ENCODE assay signal across 13 cellular contexts in the genomic region with DNA sequence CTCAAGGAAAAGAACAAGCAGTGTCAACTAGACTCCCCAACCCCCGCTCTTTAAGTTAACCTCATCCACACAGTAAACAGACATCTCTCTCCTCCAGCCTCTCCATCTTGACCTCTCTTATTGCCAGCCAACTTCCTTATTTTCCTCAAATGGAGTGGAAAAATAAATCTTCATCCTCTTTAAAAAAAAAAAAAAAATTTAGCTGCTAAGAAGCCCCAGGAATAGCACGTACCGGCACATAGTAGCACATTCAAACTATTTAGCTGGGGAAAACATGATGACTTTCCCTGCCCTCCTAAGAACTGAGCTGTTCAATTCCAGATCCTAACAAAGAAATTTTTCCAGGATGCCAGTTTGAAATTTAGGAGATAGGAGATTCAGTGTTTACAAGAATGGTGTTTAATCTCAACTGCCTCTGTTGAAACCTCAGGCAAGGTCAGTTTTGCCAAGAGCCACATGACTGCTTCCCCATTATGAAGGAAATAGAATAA.
DNase-seq lines count a peak whose midpoint lies in the region; ATAC-seq and TF ChIP-seq lines count a peak whose summit lies in the region.
"Had no signal": no experiment of that assay in that cellular context is flagged by ENCODE, and none has a peak within 500 bp of the region (broad histone marks: within the 10 kb centered on the region; RNA-seq: fewer than 3 reads in every experiment).

No MANE protein-coding gene starts in this region.

- H3K4me3 ChIP-seq in HCT116 (replicated peaks in 1 of 2; ENCODE audit: low read depth in 1 of 2, low read length in 2 of 2) = no peak overlapping the region
- H3K4me3 ChIP-seq in spleen = no peak overlapping the region
- H3K4me3 ChIP-seq: GM12878 had no signal

- H3K9me3 ChIP-seq in HCT116 (ENCODE audit: control insufficient read depth in 1 of 2, insufficient read depth in 1 of 2, low read depth in 1 of 2, low read length in 2 of 2) (no peaks in the 10 kb centered on the region), spleen (no peaks in the 10 kb centered on the region)

- peak overlapping the region; percentile 26 for H3K27ac Mint-ChIP-seq in activated T-helper 17 cell treated with anti-CD3 and anti-CD28 coated beads, Interleukin-2, amount 50 U/mL, for 72 hours
- H3K27ac Mint-ChIP-seq: T-helper 1 cell treated with Interleukin-12 subunit alpha and Interleukin-12 subunit beta and Interleukin-4 antibody, amounts not matched to agents 30 μg/mL and 1 μg/mL, for 36 hours had no signal

- 68 to 85% (median 79%) methylated on average over 3 of the region's 3 CpGs for WGBS in spleen, 5 donors

- H3K9me3 Mint-ChIP-seq in activated T-helper 17 cell treated with anti-CD3 and anti-CD28 coated beads, Interleukin-2, amount 50 U/mL, for 72 hours = peaks cover 3% of the 10 kb centered on the region
- H3K9me3 Mint-ChIP-seq: T-helper 1 cell treated with Interleukin-12 subunit alpha and Interleukin-12 subunit beta and Interleukin-4 antibody, amounts not matched to agents 30 μg/mL and 1 μg/mL, for 36 hours had no signal

- no peaks in the 10 kb centered on the region for H4K20me1 ChIP-seq in HCT116 (ENCODE audit: insufficient read depth)

- H3K27me3 ChIP-seq in HCT116 (ENCODE audit: insufficient read depth, low read length) = no peaks in the 10 kb centered on the region
- no peaks in the 10 kb centered on the region for H3K27me3 ChIP-seq in layer of hippocampus (ENCODE audit: control insufficient read depth, insufficient read depth, low read length)
- H3K27me3 ChIP-seq in spleen (replicated peaks in 1 of 7) = no peaks in the 10 kb centered on the region

- H3K27ac ChIP-seq in HCT116 (ENCODE audit: low read depth, low read length) (peak overlapping the region; percentile 96; the same call in 1 of the 2 replicates), layer of hippocampus (ENCODE audit: low read depth, low read length) (peak overlapping the region; percentile 47), spleen (peak overlapping the region in 7 of 8 donors; percentile 49 to 78 (median 69))

- H3K9ac ChIP-seq in HCT116 (ENCODE audit: low read length) = no peak overlapping the region

- no peak for ATAC-seq in HCT116
- ATAC-seq in activated T-helper 17 cell treated with anti-CD3 and anti-CD28 coated beads, Interleukin-2, amount 50 U/mL, for 72 hours (replicated peaks) = no peak
- no peak for ATAC-seq in HG02970 (IDR thresholded peaks at IDR 0.05; ENCODE audit: low FRiP score, unreplicated experiment)
- ATAC-seq in GM19455 (IDR thresholded peaks at IDR 0.05; ENCODE audit: unreplicated experiment) = no peak
- ATAC-seq: GM12878 had no signal

- intact Hi-C loops in HCT116 (cut with micrococcal nuclease) (no loop called here), spleen (cut with DNase I; ENCODE audit: low total_unique reads) (no loop called here)

- TF ChIP-seq POLR2A in HCT116 (IDR thresholded peaks at IDR 0.05; ENCODE audit: borderline replicate concordance, extremely low read depth, insufficient read depth, insufficient read length) (no peak), spleen (IDR thresholded peaks at IDR 0.05) (no peak)

- no peaks in the 10 kb centered on the region for H3K9me2 ChIP-seq in HCT116 (ENCODE audit: insufficient read depth)

- CTCF ChIA-PET in HCT116 (lab: Charles Lee) = no interaction called here

- H3K4me3 Mint-ChIP-seq in activated T-helper 17 cell treated with anti-CD3 and anti-CD28 coated beads, Interleukin-2, amount 50 U/mL, for 72 hours = no peak overlapping the region
- H3K4me3 Mint-ChIP-seq: T-helper 1 cell treated with Interleukin-12 subunit alpha and Interleukin-12 subunit beta and Interleukin-4 antibody, amounts not matched to agents 30 μg/mL and 1 μg/mL, for 36 hours had no signal

- H3K36me3 ChIP-seq in HCT116 (ENCODE audit: control insufficient read depth in 1 of 2, insufficient read depth in 2 of 2, low read length in 2 of 2) (no peaks in the 10 kb centered on the region), spleen (no peaks in the 10 kb centered on the region)

- TF ChIP-seq RAD21 in HCT116 (IDR thresholded peaks at IDR 0.05; ENCODE audit: low read depth) = no peak

- H3K4me1 ChIP-seq in HCT116 (ENCODE audit: control insufficient read depth in 1 of 2, insufficient read depth in 2 of 2, low read length in 2 of 2) (peaks cover 62 to 72% of the 10 kb centered on the region in 2 experiments), spleen (peaks cover 0 to 49% (median 6%) of the 10 kb centered on the region in 6 donors)

- H3K79me2 ChIP-seq in HCT116 (ENCODE audit: insufficient read depth, low read length) = peaks cover 81% of the 10 kb centered on the region

- peaks cover 15% of the 10 kb centered on the region for H3K4me1 Mint-ChIP-seq in activated T-helper 17 cell treated with anti-CD3 and anti-CD28 coated beads, Interleukin-2, amount 50 U/mL, for 72 hours

- no peaks in the 10 kb centered on the region for H3K36me3 Mint-ChIP-seq in activated T-helper 17 cell treated with anti-CD3 and anti-CD28 coated beads, Interleukin-2, amount 50 U/mL, for 72 hours (ENCODE audit: low read depth)

- H3K27me3 Mint-ChIP-seq in activated T-helper 17 cell treated with anti-CD3 and anti-CD28 coated beads, Interleukin-2, amount 50 U/mL, for 72 hours = peaks cover 3% of the 10 kb centered on the region

- DNase-seq in HCT116 (ENCODE audit: low read depth, low spot score) (no peak), spleen (no peak), GOT3 (lab: John Stamatoyannopoulos, UW) (no peak), NCI-H1694 (lab: John Stamatoyannopoulos, UW) (no peak)
- DNase-seq: activated CD8-positive, alpha-beta memory T cell treated with anti-CD3 and anti-CD28 coated beads, Interleukin-2, amount 50 U/mL, for 4 hours; islet precursor cell; occipital lobe had no signal

- POLR2A ChIA-PET in HCT116 (lab: Charles Lee) = interaction anchor here (4.1 kb wide), 1 partner anchor 10 kb away, joined by 32 read pairs; no protein-coding TSS in a partner anchor

- H2AFZ ChIP-seq in HCT116 (ENCODE audit: low read depth, low read length, poor library complexity, severe bottlenecking) = no peak overlapping the region

- TF ChIP-seq CTCF in HCT116 (IDR thresholded peaks at IDR 0.05 in 2 of 3, conservative IDR thresholded peaks at IDR 0.05 in 1 of 3; ENCODE audit: borderline replicate concordance in 1 of 3, insufficient read depth in 1 of 3, low read depth in 2 of 3, low read length in 2 of 3) (no peak), spleen (IDR thresholded peaks at IDR 0.05 in 8 of 11, conservative IDR thresholded peaks at IDR 0.05 in 3 of 11) (no peak)

- peak overlapping the region; percentile 73; the same call in 1 of the 2 replicates for H3K4me2 ChIP-seq in HCT116 (ENCODE audit: low read length)

- no TSS peak for BruUV-seq in HCT116 (replicated peaks; lab: Mats Ljungman, UMichigan)

- RAD21 ChIA-PET in HCT116 (lab: Charles Lee; ENCODE audit: low non-redundant PET in 1 of 2, low total read pairs in 2 of 2, uncharacterized antibody in 2 of 2, unreplicated experiment in 2 of 2) = no interaction called here

TF ChIP-seq in HCT116, 20 proteins besides CTCF, POLR2A, EP300 and RAD21:
- TF ChIP-seq EGR1 (IDR thresholded peaks at IDR 0.05; ENCODE audit: low read depth) = no peak
- no peak for TF ChIP-seq JUND (IDR thresholded peaks at IDR 0.05)
- TF ChIP-seq SP1 (IDR thresholded peaks at IDR 0.05; ENCODE audit: low read depth) = no peak
- TF ChIP-seq EZH2 (IDR thresholded peaks at IDR 0.05) = no peak
- TF ChIP-seq TCF7L2 (IDR thresholded peaks at IDR 0.05; ENCODE audit: borderline replicate concordance, extremely low read depth, insufficient read depth, insufficient read length) = no peak
- no peak for TF ChIP-seq SIN3A (IDR thresholded peaks at IDR 0.05; ENCODE audit: low read depth)
- no peak for TF ChIP-seq CEBPB (IDR thresholded peaks at IDR 0.05; ENCODE audit: low read depth)
- no peak for TF ChIP-seq ZFX (IDR thresholded peaks at IDR 0.05)
- TF ChIP-seq YY1 (IDR thresholded peaks at IDR 0.05; ENCODE audit: extremely low read depth, insufficient replicate concordance, low read depth, low read length) = no peak
- no peak for TF ChIP-seq CBX3 (IDR thresholded peaks at IDR 0.05; ENCODE audit: low read depth)
- TF ChIP-seq FOSL1 (IDR thresholded peaks at IDR 0.05; ENCODE audit: low read depth) = no peak
- no peak for TF ChIP-seq REST (IDR thresholded peaks at IDR 0.05; ENCODE audit: low read depth)
- TF ChIP-seq ELF1 (IDR thresholded peaks at IDR 0.05; ENCODE audit: borderline replicate concordance, low read depth) = no peak
- no peak for TF ChIP-seq EZH2phosphoT487 (IDR thresholded peaks at IDR 0.05; ENCODE audit: borderline replicate concordance)
